In genomic region chr14:54599932-54600331, GRCh38 we compare ENCODE assay signal across 12 cellular contexts. TPM values are rescaled to one million over a fixed set of nuclear protein-coding genes. Genes with fewer than 3 reads are reported as not detected.
A peak's percentile ranks its signal among the peaks of the same experiment; 100 is the strongest.
DNase-seq lines count a peak whose midpoint lies in the region; ATAC-seq, FAIRE-seq and TF ChIP-seq lines count a peak whose summit lies in the region.
"Had no signal": no experiment of that assay in that cellular context is flagged by ENCODE, and none has a peak within 500 bp of the region (broad histone marks: within the 10 kb centered on the region; RNA-seq: fewer than 3 reads in every experiment).

No MANE protein-coding gene starts in this region.

- H3K36me3 ChIP-seq in HUES6 (ENCODE audit: control insufficient read depth, insufficient read depth, low read length) (no peaks in the 10 kb centered on the region), astrocyte (ENCODE audit: insufficient read depth, low read length) (no peaks in the 10 kb centered on the region)

- H3K4me1 Mint-ChIP-seq in astrocyte (ENCODE audit: low read depth, unreplicated experiment), result peaks cover 60% of the 10 kb centered on the region
- peaks cover 8% of the 10 kb centered on the region for H3K4me1 Mint-ChIP-seq in mesothelial cell of epicardium
- H3K4me1 Mint-ChIP-seq in effector memory CD8-positive, alpha-beta T cell (ENCODE audit: low read depth in 2 of 2), result no peaks in the 10 kb centered on the region
- H3K4me1 Mint-ChIP-seq in T-helper 17 cell, result peaks cover 1% of the 10 kb centered on the region

- POLR2A ChIA-PET in AG04450 (lab: Yijun Ruan, JAX), result interaction anchor here (0.6 to 1.8 kb wide), 4 partner anchors 26 to 173 kb away, joined by 4 to 7 read pairs (median 5); no protein-coding TSS in a partner anchor

- peak overlapping the region; percentile 50 for H3K4me2 ChIP-seq in astrocyte (ENCODE audit: low read length)

- no peaks in the 10 kb centered on the region for H3K27me3 Mint-ChIP-seq in astrocyte (ENCODE audit: low read depth, unreplicated experiment)
- no peaks in the 10 kb centered on the region for H3K27me3 Mint-ChIP-seq in mesothelial cell of epicardium (ENCODE audit: low read depth)
- H3K27me3 Mint-ChIP-seq in effector memory CD8-positive, alpha-beta T cell, result peaks cover 57 to 64% of the 10 kb centered on the region in 2 donors
- H3K27me3 Mint-ChIP-seq in T-helper 17 cell, result peaks cover 30% of the 10 kb centered on the region
- H3K27me3 Mint-ChIP-seq: activated CD4-positive, alpha-beta memory T cell treated with anti-CD3 and anti-CD28 coated beads for 36 hours had no signal

- DNase-seq in AG04450 (ENCODE audit: low read depth, low spot score) (no peak), astrocyte (ENCODE audit: low read depth) (peak; percentile 37), mesothelial cell of epicardium (ENCODE audit: low spot score in 2 of 2, unreplicated experiment in 2 of 2) (no peak), iPS-NIHi7 (ENCODE audit: extremely low spot score) (no peak), T-helper 17 cell (no peak)
- DNase-seq in NK-92 treated with Interleukin-12 subunit alpha and Interleukin-12 subunit beta, amount 100 ng/mL, for 24 hours (lab: John Stamatoyannopoulos, UW), result no peak
- no peak for DNase-seq in effector memory CD8-positive, alpha-beta T cell
- DNase-seq: activated CD4-positive, alpha-beta memory T cell treated with anti-CD3 and anti-CD28 coated beads for 36 hours; amygdala; NCI-H2029 treated with DMSO at 0.1 percent for 48 hours had no signal

- H4K20me1 ChIP-seq in astrocyte (ENCODE audit: insufficient read depth, low read length), result peaks cover 40% of the 10 kb centered on the region

- H3K36me3 Mint-ChIP-seq in astrocyte (ENCODE audit: low read depth, unreplicated experiment), result peaks cover 5% of the 10 kb centered on the region
- H3K36me3 Mint-ChIP-seq in mesothelial cell of epicardium, result no peaks in the 10 kb centered on the region
- H3K36me3 Mint-ChIP-seq in effector memory CD8-positive, alpha-beta T cell (ENCODE audit: insufficient read depth), result no peaks in the 10 kb centered on the region
- H3K36me3 Mint-ChIP-seq in T-helper 17 cell (ENCODE audit: low read depth), result peaks cover 4% of the 10 kb centered on the region
- H3K36me3 Mint-ChIP-seq: activated CD4-positive, alpha-beta memory T cell treated with anti-CD3 and anti-CD28 coated beads for 36 hours had no signal

- no peak for ATAC-seq in effector memory CD8-positive, alpha-beta T cell (replicated peaks)
- ATAC-seq in T-helper 17 cell, result no peak
- ATAC-seq: activated T-helper 17 cell treated with anti-CD3 and anti-CD28 coated beads, Interleukin-2, amount 50 U/mL, for 72 hours had no signal

- no peak for FAIRE-seq in astrocyte (lab: Jason Lieb, UNC)

- H3K4me3 ChIP-seq in AG04450 (ENCODE audit: low read depth, low read length) (no peak overlapping the region), HUES6 (ENCODE audit: low read depth, low read length) (no peak overlapping the region), astrocyte (ENCODE audit: insufficient read depth, low read depth, low read length) (no peak overlapping the region)

- no peaks in the 10 kb centered on the region for H3K9me3 Mint-ChIP-seq in astrocyte (ENCODE audit: unreplicated experiment)
- no peaks in the 10 kb centered on the region for H3K9me3 Mint-ChIP-seq in mesothelial cell of epicardium
- H3K9me3 Mint-ChIP-seq in effector memory CD8-positive, alpha-beta T cell, result no peaks in the 10 kb centered on the region
- H3K9me3 Mint-ChIP-seq: activated CD4-positive, alpha-beta memory T cell treated with anti-CD3 and anti-CD28 coated beads for 36 hours; activated T-helper 17 cell treated with anti-CD3 and anti-CD28 coated beads, Interleukin-2, amount 50 U/mL, for 72 hours had no signal

- no peak overlapping the region for H3K9ac ChIP-seq in HUES6 (ENCODE audit: low read length)
- no peak overlapping the region for H3K9ac ChIP-seq in astrocyte (ENCODE audit: low read length)

- H3K9me3 ChIP-seq in AG04450 (ENCODE audit: control insufficient read depth, insufficient read depth, low read length), result no peaks in the 10 kb centered on the region
- no peaks in the 10 kb centered on the region for H3K9me3 ChIP-seq in HUES6 (ENCODE audit: control insufficient read depth, insufficient read depth, low read depth, low read length)
- no peaks in the 10 kb centered on the region for H3K9me3 ChIP-seq in astrocyte (ENCODE audit: insufficient read depth, low read depth, low read length)
- no peaks in the 10 kb centered on the region for H3K9me3 ChIP-seq in T-helper 17 cell (ENCODE audit: control insufficient read depth, low read length, poor library complexity, severe bottlenecking)

- CTCF ChIA-PET in AG04450 (lab: Charles Lee), result interaction anchor here (0.7 kb wide), 1 partner anchor 91 kb away, joined by 5 read pairs; no protein-coding TSS in a partner anchor

- H3K4me3 Mint-ChIP-seq in astrocyte (ENCODE audit: unreplicated experiment) (no peak overlapping the region), mesothelial cell of epicardium (no peak overlapping the region), T-helper 17 cell (no peak overlapping the region)
- no peak overlapping the region for H3K4me3 Mint-ChIP-seq in effector memory CD8-positive, alpha-beta T cell
- H3K4me3 Mint-ChIP-seq: activated CD4-positive, alpha-beta memory T cell treated with anti-CD3 and anti-CD28 coated beads for 36 hours; activated T-helper 17 cell treated with anti-CD3 and anti-CD28 coated beads, Interleukin-2, amount 50 U/mL, for 72 hours had no signal

- H3K27ac ChIP-seq in AG04450 (ENCODE audit: low read depth, low read length), result peak overlapping the region; percentile 40
- peak overlapping the region; percentile 7; the same call in 1 of the 2 replicates for H3K27ac ChIP-seq in HUES6 (ENCODE audit: low read depth, low read length)
- H3K27ac ChIP-seq in astrocyte (ENCODE audit: low read depth, low read length), result no peak overlapping the region

- TF ChIP-seq CTCF in AG04450 (IDR thresholded peaks at IDR 0.05; ENCODE audit: low read depth, low read length) (no peak), astrocyte (IDR thresholded peaks at IDR 0.05; ENCODE audit: insufficient read depth, low read depth, low read length) (no peak), mesothelial cell of epicardium (IDR thresholded peaks at IDR 0.05; ENCODE audit: unreplicated experiment) (no peak)

- peaks cover 71% of the 10 kb centered on the region for H3K79me2 ChIP-seq in astrocyte (ENCODE audit: insufficient read depth, low read length)

- H3K27me3 ChIP-seq in AG04450 (ENCODE audit: control insufficient read depth, insufficient read depth, low read length), result no peaks in the 10 kb centered on the region
- no peaks in the 10 kb centered on the region for H3K27me3 ChIP-seq in HUES6 (ENCODE audit: control insufficient read depth, insufficient read depth, low read length)
- no peaks in the 10 kb centered on the region for H3K27me3 ChIP-seq in astrocyte (ENCODE audit: insufficient read depth, low read length)

- no peak overlapping the region for H2AFZ ChIP-seq in astrocyte (ENCODE audit: low read depth, low read length)

- H3K27ac Mint-ChIP-seq in astrocyte (ENCODE audit: unreplicated experiment) (peak overlapping the region; percentile 89), mesothelial cell of epicardium (peak overlapping the region; percentile 13), T-helper 17 cell (no peak overlapping the region)
- no peak overlapping the region for H3K27ac Mint-ChIP-seq in effector memory CD8-positive, alpha-beta T cell
- H3K27ac Mint-ChIP-seq: activated CD4-positive, alpha-beta memory T cell treated with anti-CD3 and anti-CD28 coated beads for 36 hours; activated T-helper 17 cell treated with anti-CD3 and anti-CD28 coated beads, Interleukin-2, amount 50 U/mL, for 72 hours had no signal

- H3K4me1 ChIP-seq in HUES6 (ENCODE audit: control insufficient read depth, insufficient read depth, low read length) (peaks cover 3% of the 10 kb centered on the region; the same call in 1 of the 2 replicates), astrocyte (ENCODE audit: insufficient read depth, low read length) (peaks cover 8% of the 10 kb centered on the region)

RNA-seq across cellular contexts. Expression of gene SAMD4A, which starts 33.0 kb away (rescaled TPM):
- polyA plus RNA-seq in AG04450 (2011; rRNA removed), result 12.7 and 21.0 TPM in 2 replicates
- polyA minus RNA-seq in AG04450 (2011; rRNA and poly(A)+ RNA removed), result 64.5 and 81.7 TPM in 2 replicates
- total RNA-seq in astrocyte (68.2 and 69.0 TPM in 2 replicates), mesothelial cell of epicardium (27.8 to 30.0 TPM (median 29.6 TPM) in 3 replicates), T-helper 17 cell (1 to 10 TPM; 6.5 to 6.9 TPM)

Comparison
In these comparisons a context has a peak if more than half of its experiments do, and no peak if none do; other contexts are left out.
1. H3K27ac Mint-ChIP-seq: peak in astrocyte (single experiment) and mesothelial cell of epicardium (single experiment); none in effector memory CD8-positive, alpha-beta T cell (0 of 2) and T-helper 17 cell (single experiment).